ENCODE assay signal across 15 cellular contexts in genomic region chr9:113166039-113166438, GRCh38. TPM values are rescaled to one million over a fixed set of nuclear protein-coding genes. Genes with fewer than 3 reads are reported as not detected.
DNase-seq lines count a peak whose midpoint lies in the region; ATAC-seq and TF ChIP-seq lines count a peak whose summit lies in the region.
"Had no signal": no experiment of that assay in that cellular context is flagged by ENCODE, and none has a peak within 500 bp of the region (broad histone marks: within the 10 kb centered on the region; RNA-seq: fewer than 3 reads in every experiment).

No MANE protein-coding gene starts in this region.

- H3K4me1 ChIP-seq in heart right ventricle: peaks cover 0 to 31% (median 14%) of the 10 kb centered on the region in 9 donors
- H3K4me1 ChIP-seq: BLaER1 had no signal

- DNase-seq in left ventricle myocardium superior: no peak
- DNase-seq in heart right ventricle: no peak
- DNase-seq in left lobe of liver (ENCODE audit: low spot score): peak; percentile 81
- no peak for DNase-seq in GOT3 (lab: John Stamatoyannopoulos, UW)
- DNase-seq in NCI-H2107 treated with DMSO at 0.1 percent for 48 hours (lab: John Stamatoyannopoulos, UW; ENCODE audit: unreplicated experiment): no peak
- no peak for DNase-seq in NOMO-1 treated with dmso at 0.1 percent for 144 hours (lab: John Stamatoyannopoulos, UW; ENCODE audit: unreplicated experiment)
- DNase-seq: CD8-positive, alpha-beta memory T cell; NCI-H1092 treated with DMSO at 0.1 percent for 48 hours; NCI-H510A; NCI-H774; OCI-M1 had no signal

- no peaks in the 10 kb centered on the region for H3K27me3 ChIP-seq in heart right ventricle
- H3K27me3 ChIP-seq: BLaER1 had no signal

- peaks cover 0 to 100% (median 64%) of the 10 kb centered on the region in 9 donors for H3K36me3 ChIP-seq in heart right ventricle

- H3K27ac ChIP-seq in heart right ventricle: no peak overlapping the region
- peak overlapping the region; percentile 24 for H3K27ac ChIP-seq in angular gyrus (ENCODE audit: low read depth, low read length)
- H3K27ac ChIP-seq: BLaER1 had no signal

- 84 to 86% methylated on average over 4 of the region's 4 CpGs for WGBS in heart right ventricle, 2 donors

- intact Hi-C loops in left ventricle myocardium superior (cut with micrococcal nuclease) (no loop called here), heart right ventricle (cut with DNase I) (no loop called here)

- no peak for TF ChIP-seq CTCF in heart right ventricle (IDR thresholded peaks at IDR 0.05)

- H3K4me3 ChIP-seq in heart right ventricle: no peak overlapping the region
- H3K4me3 ChIP-seq: BLaER1, GM23338 had no signal

- ATAC-seq in left ventricle myocardium superior: peak; percentile 52
- ATAC-seq in heart right ventricle: no peak
- peak; percentile 93 for ATAC-seq in left lobe of liver
- ATAC-seq: GM23338, HCT116 had no signal

- H3K9me3 ChIP-seq in heart right ventricle: no peaks in the 10 kb centered on the region
- H3K9me3 ChIP-seq: BLaER1 had no signal

RNA-seq across cellular contexts. Expression of gene SLC31A2, which starts 15.2 kb away (rescaled TPM):
- total RNA-seq in left ventricle myocardium superior: 13.9 TPM
- 10 to 100 TPM in 5 of 10 donors, 1 to 10 TPM in 5; 6.8 to 19.3 (median 10.2) TPM for total RNA-seq in heart right ventricle
- 10 to 100 TPM in 1 of 2 donors, 1 to 10 TPM in 1; 9.1 to 10.3 TPM for polyA plus RNA-seq in heart right ventricle
- total RNA-seq in left lobe of liver: 23.5 TPM

RNA-seq across cellular contexts. Expression of gene FKBP15, which starts 55.0 kb away (rescaled TPM):
- total RNA-seq in left ventricle myocardium superior (21.4 TPM), heart right ventricle (10 to 100 TPM; 16.3 to 27.9 (median 20.1) TPM), left lobe of liver (12.2 TPM)
- 10 to 100 TPM; 10.7 to 12.4 TPM for polyA plus RNA-seq in heart right ventricle

RNA-seq across cellular contexts. Expression of gene SLC31A1, which starts 55.3 kb away (rescaled TPM):
- total RNA-seq in left ventricle myocardium superior (11.4 TPM), heart right ventricle (10 to 100 TPM in 7 of 10 donors, 1 to 10 TPM in 3; 9.3 to 18.4 (median 10.9) TPM), left lobe of liver (74.9 TPM)
- polyA plus RNA-seq in heart right ventricle: 10 to 100 TPM in 1 of 2 donors, 1 to 10 TPM in 1; 3.6 to 13.0 TPM

Comparison
In these comparisons a context has a peak if more than half of its experiments do, and no peak if none do; other contexts are left out.
1. ATAC-seq: peak in left ventricle myocardium superior (single experiment) and left lobe of liver (single experiment); none in heart right ventricle (0 of 8).